In the genomic region with DNA sequence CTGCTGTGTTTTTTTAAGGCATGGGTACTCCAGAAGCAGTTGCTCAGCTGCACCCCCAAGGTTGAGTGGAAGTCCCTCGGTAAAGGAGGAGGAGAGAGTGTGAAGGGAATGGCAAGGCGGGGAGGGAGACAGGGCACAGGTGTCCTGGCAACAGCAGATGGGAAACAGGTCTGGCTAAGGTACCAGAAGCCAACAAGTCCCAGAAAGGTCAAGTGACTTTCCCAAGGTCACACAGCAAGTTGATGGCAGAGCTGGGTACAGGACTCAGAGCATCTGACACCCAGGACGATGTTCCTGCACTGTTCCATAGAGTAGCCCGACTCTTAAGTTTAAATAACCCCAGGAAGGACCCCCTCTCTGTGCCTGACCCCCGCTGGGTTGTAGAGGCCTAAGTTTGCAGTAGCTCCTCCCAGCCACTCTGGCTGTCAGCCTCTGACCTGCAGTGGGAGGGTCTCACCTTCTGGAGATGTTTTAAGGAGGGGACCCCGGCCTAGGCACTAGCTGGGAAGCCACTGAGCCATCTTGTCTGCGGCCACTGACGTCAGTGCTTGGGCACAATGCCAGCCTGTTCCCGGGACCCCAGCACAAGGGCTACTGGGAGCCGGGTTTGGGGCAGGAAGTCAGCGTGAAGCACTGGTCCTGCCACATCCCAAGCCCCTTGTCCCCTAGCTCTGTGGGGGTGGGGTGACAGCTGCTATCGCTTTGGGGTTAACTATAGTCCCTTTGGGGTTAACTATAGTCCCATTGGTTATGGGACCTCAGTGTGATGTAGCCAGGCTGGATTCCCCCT, we compare ENCODE assay signal across 16 cellular contexts. TPM values are rescaled to one million over a fixed set of nuclear protein-coding genes. Genes with fewer than 3 reads are reported as not detected.
A peak's percentile ranks its signal among the peaks of the same experiment; 100 is the strongest.
DNase-seq lines count a peak whose midpoint lies in the region; ATAC-seq and TF ChIP-seq lines count a peak whose summit lies in the region.
"Had no signal": no experiment of that assay in that cellular context is flagged by ENCODE, and none has a peak within 500 bp of the region (broad histone marks: within the 10 kb centered on the region; RNA-seq: fewer than 3 reads in every experiment).

No MANE protein-coding gene starts in this region.

- ATAC-seq in activated CD8-positive, alpha-beta T cell treated with anti-CD3 and anti-CD28 coated beads, Interleukin-2, amount 10 ng/mL, durations not matched to agents 7 days and 5 days, result no peak
- no peak for ATAC-seq in HG03108 (IDR thresholded peaks at IDR 0.05; ENCODE audit: unreplicated experiment)
- ATAC-seq in HG02884 (IDR thresholded peaks at IDR 0.05; ENCODE audit: unreplicated experiment), result no peak
- no peak for ATAC-seq in HG02759 (IDR thresholded peaks at IDR 0.05; ENCODE audit: unreplicated experiment)

- peaks cover 88% of the 10 kb centered on the region for H3K4me1 Mint-ChIP-seq in activated CD8-positive, alpha-beta T cell treated with anti-CD3 and anti-CD28 coated beads, Interleukin-2, amount 10 ng/mL, durations not matched to agents 7 days and 5 days (ENCODE audit: low read depth)

- peaks cover 95% of the 10 kb centered on the region for H3K79me2 ChIP-seq in DOHH2 (ENCODE audit: control insufficient read depth, low read length)

- H3K4me3 ChIP-seq in DOHH2 (ENCODE audit: low read length) (peak overlapping the region; percentile 98), mesenchymal stem cell (ENCODE audit: insufficient read depth in 1 of 2, low read depth in 1 of 2, low read length in 2 of 2) (no peak overlapping the region)
- H3K4me3 ChIP-seq: thoracic aorta had no signal

- peaks cover 23% of the 10 kb centered on the region for H3K79me1 ChIP-seq in mesenchymal stem cell (replicated peaks; ENCODE audit: low read length, poor library complexity, severe bottlenecking)

- no peaks in the 10 kb centered on the region for H3K9me3 ChIP-seq in DOHH2 (ENCODE audit: control insufficient read depth, insufficient read depth, low read length)
- H3K9me3 ChIP-seq in mesenchymal stem cell (ENCODE audit: control insufficient read depth, low read length), result no peaks in the 10 kb centered on the region
- H3K9me3 ChIP-seq: SK-N-SH, thoracic aorta had no signal

- H3K36me3 Mint-ChIP-seq in activated CD8-positive, alpha-beta T cell treated with anti-CD3 and anti-CD28 coated beads, Interleukin-2, amount 10 ng/mL, durations not matched to agents 7 days and 5 days (ENCODE audit: low read depth), result peaks cover 63% of the 10 kb centered on the region

- no peak overlapping the region for H2BK12ac ChIP-seq in mesenchymal stem cell (ENCODE audit: low read length in 2 of 2)

- H3K9me3 Mint-ChIP-seq in activated CD8-positive, alpha-beta T cell treated with anti-CD3 and anti-CD28 coated beads, Interleukin-2, amount 10 ng/mL, durations not matched to agents 7 days and 5 days (ENCODE audit: insufficient read depth), result no peaks in the 10 kb centered on the region

- peak overlapping the region; percentile 71 for H2AK5ac ChIP-seq in mesenchymal stem cell (ENCODE audit: low read length, severe bottlenecking)

- H3K9me2 ChIP-seq in DOHH2 (replicated peaks; ENCODE audit: control insufficient read depth, low read length), result no peaks in the 10 kb centered on the region
- H3K9me2 ChIP-seq: SK-N-SH had no signal

- H3K4me3 Mint-ChIP-seq in activated CD8-positive, alpha-beta T cell treated with anti-CD3 and anti-CD28 coated beads, Interleukin-2, amount 10 ng/mL, durations not matched to agents 7 days and 5 days, result peak overlapping the region; percentile 19

- peaks cover 44% of the 10 kb centered on the region for H3F3A ChIP-seq in DOHH2 (ENCODE audit: control insufficient read depth, insufficient read depth)

- peaks cover 81% of the 10 kb centered on the region for H3K36me3 ChIP-seq in DOHH2 (ENCODE audit: control insufficient read depth, low read length)
- H3K36me3 ChIP-seq in mesenchymal stem cell (ENCODE audit: control insufficient read depth in 1 of 2, insufficient read depth in 2 of 2, low read depth in 1 of 2, low read length in 2 of 2), result peaks cover 0 to 14% of the 10 kb centered on the region in 2 experiments
- H3K36me3 ChIP-seq: thoracic aorta had no signal

- DNase-seq in activated CD8-positive, alpha-beta T cell treated with anti-CD3 and anti-CD28 coated beads, Interleukin-2, amount 10 ng/mL, durations not matched to agents 7 days and 5 days, result no peak
- DNase-seq in mesenchymal stem cell (no peak), NCI-H1417 (lab: John Stamatoyannopoulos, UW) (no peak)
- DNase-seq: cortex of kidney; kidney; NCI-H1436 treated with DMSO at 0.1 percent for 48 hours; NCI-H82; SK-N-SH; stimulated activated CD4-positive, alpha-beta T cell treated with anti-CD3 and anti-CD28 coated beads, Interleukin-4, amount 100 ng/mL, for 4 hours had no signal

- H4K8ac ChIP-seq in mesenchymal stem cell (ENCODE audit: low read length), result no peak overlapping the region

- no peak overlapping the region for H4K91ac ChIP-seq in mesenchymal stem cell (ENCODE audit: low read length)

- H3K18ac ChIP-seq in mesenchymal stem cell (ENCODE audit: low read depth in 1 of 2, low read length in 2 of 2), result no peak overlapping the region

- no peaks in the 10 kb centered on the region for H3K27me3 Mint-ChIP-seq in activated CD8-positive, alpha-beta T cell treated with anti-CD3 and anti-CD28 coated beads, Interleukin-2, amount 10 ng/mL, durations not matched to agents 7 days and 5 days (ENCODE audit: low read depth)

- no peak overlapping the region for H3K23ac ChIP-seq in mesenchymal stem cell (ENCODE audit: low read length in 2 of 2)

- peak overlapping the region; percentile 82 for H3K27ac Mint-ChIP-seq in activated CD8-positive, alpha-beta T cell treated with anti-CD3 and anti-CD28 coated beads, Interleukin-2, amount 10 ng/mL, durations not matched to agents 7 days and 5 days

- H3K4me1 ChIP-seq in DOHH2 (ENCODE audit: control insufficient read depth, low read length) (peaks cover 94% of the 10 kb centered on the region), mesenchymal stem cell (ENCODE audit: control insufficient read depth, insufficient read depth, low read depth, low read length) (peaks cover 63% of the 10 kb centered on the region)

- POLR2A ChIA-PET in activated CD8-positive, alpha-beta T cell treated with anti-CD3 and anti-CD28 coated beads, Interleukin-2, amount 10 ng/mL, durations not matched to agents 7 days and 5 days (lab: Charles Lee), result interaction anchor here (1.0 to 20.1 kb wide), 3 partner anchors 12 to 51 kb away, joined by 3 to 670 read pairs (median 3); a partner anchor contains a TSS

- H2BK5ac ChIP-seq in mesenchymal stem cell (ENCODE audit: low read depth, low read length, poor library complexity, severe bottlenecking), result no peak overlapping the region

- H3K4me2 ChIP-seq in DOHH2 (ENCODE audit: low read length), result peak overlapping the region; percentile 100
- no peak overlapping the region for H3K4me2 ChIP-seq in mesenchymal stem cell (ENCODE audit: low read length, poor library complexity, severe bottlenecking)
- H3K4me2 ChIP-seq: SK-N-SH had no signal

- H3K27ac ChIP-seq in 22Rv1 (peak overlapping the region; percentile 77; the same call in 1 of the 2 replicates), DOHH2 (ENCODE audit: low read depth, low read length) (peak overlapping the region; percentile 99), mesenchymal stem cell (ENCODE audit: low read length, poor library complexity, severe bottlenecking) (no peak overlapping the region)
- H3K27ac ChIP-seq: thoracic aorta had no signal

- H3K14ac ChIP-seq in mesenchymal stem cell (ENCODE audit: low read length in 2 of 2), result no peak overlapping the region

- no peak overlapping the region for H2BK120ac ChIP-seq in mesenchymal stem cell (ENCODE audit: low read depth, low read length)

- H4K20me1 ChIP-seq in DOHH2 (ENCODE audit: control insufficient read depth, insufficient read depth, low read depth, low read length), result peaks cover 34% of the 10 kb centered on the region

- H2AFZ ChIP-seq in mesenchymal stem cell (ENCODE audit: low read depth, low read length), result no peak overlapping the region

- H3K9ac ChIP-seq in mesenchymal stem cell (ENCODE audit: low read length), result peak overlapping the region; percentile 78
- H3K9ac ChIP-seq: SK-N-SH had no signal

- H3K27me3 ChIP-seq in DOHH2 (ENCODE audit: control insufficient read depth, low read length), result no peaks in the 10 kb centered on the region
- no peaks in the 10 kb centered on the region for H3K27me3 ChIP-seq in mesenchymal stem cell (ENCODE audit: control insufficient read depth in 1 of 2, insufficient read depth in 1 of 2, low read length in 2 of 2)

- WGBS in mesenchymal stem cell, result 94% methylated on average over 11 of the region's 12 CpGs

- H3K4ac ChIP-seq in mesenchymal stem cell (ENCODE audit: low read depth in 1 of 2, low read length in 2 of 2), result no peak overlapping the region

- CTCF ChIA-PET in activated CD8-positive, alpha-beta T cell treated with anti-CD3 and anti-CD28 coated beads, Interleukin-2, amount 10 ng/mL, durations not matched to agents 7 days and 5 days (lab: Charles Lee), result interaction anchor here (0.5 to 25.5 kb wide), 12 partner anchors 12 to 171 kb away, joined by 3 to 1683 read pairs (median 8); a partner anchor contains a TSS

- no peak overlapping the region for H2BK15ac ChIP-seq in mesenchymal stem cell (ENCODE audit: low read depth, poor library complexity, severe bottlenecking)

- TF ChIP-seq CTCF in 22Rv1 (IDR thresholded peaks at IDR 0.05) (no peak), DOHH2 (IDR thresholded peaks at IDR 0.05; ENCODE audit: low read depth, low read length, poor library complexity, severe bottlenecking) (no peak)

RNA-seq across cellular contexts. Expression of a gene that starts 10.5 kb away (rescaled TPM):
- 100 to 1,000 TPM; 314 to 330 TPM for total RNA-seq in activated CD8-positive, alpha-beta T cell treated with anti-CD3 and anti-CD28 coated beads, Interleukin-2, amount 10 ng/mL, durations not matched to agents 7 days and 5 days
- 35.8 TPM for polyA plus RNA-seq in mesenchymal stem cell (2013, experiment 1 of 2)
- polyA plus RNA-seq in mesenchymal stem cell (2013, experiment 2 of 2), result 38.5 TPM

RNA-seq across cellular contexts. Expression of a gene that starts 20.2 kb away (rescaled TPM):
- 1 to 10 TPM in 1 of 2 experiments, under 1 TPM in 1; 0.47 to 1.0 TPM for total RNA-seq in activated CD8-positive, alpha-beta T cell treated with anti-CD3 and anti-CD28 coated beads, Interleukin-2, amount 10 ng/mL, durations not matched to agents 7 days and 5 days
- polyA plus RNA-seq in mesenchymal stem cell (2013, experiment 1 of 2), result not detected
- not detected for polyA plus RNA-seq in mesenchymal stem cell (2013, experiment 2 of 2)
- total RNA-seq: kidney, omental fat pad, thoracic aorta had no signal

RNA-seq across cellular contexts. Expression of a gene that starts 34.0 kb away (rescaled TPM):
- total RNA-seq in activated CD8-positive, alpha-beta T cell treated with anti-CD3 and anti-CD28 coated beads, Interleukin-2, amount 10 ng/mL, durations not matched to agents 7 days and 5 days, result not detected
- polyA plus RNA-seq in mesenchymal stem cell (2013, experiment 1 of 2), result not detected
- not detected for polyA plus RNA-seq in mesenchymal stem cell (2013, experiment 2 of 2)
- total RNA-seq: kidney, omental fat pad, thoracic aorta had no signal
- polyA plus RNA-seq: SK-N-SH had no signal

RNA-seq across cellular contexts. Expression of a gene that starts 43.8 kb away (rescaled TPM):
- total RNA-seq in activated CD8-positive, alpha-beta T cell treated with anti-CD3 and anti-CD28 coated beads, Interleukin-2, amount 10 ng/mL, durations not matched to agents 7 days and 5 days, result not detected
- not detected for polyA plus RNA-seq in mesenchymal stem cell (2013, experiment 1 of 2)
- not detected for polyA plus RNA-seq in mesenchymal stem cell (2013, experiment 2 of 2)
- total RNA-seq: kidney, thoracic aorta had no signal
- polyA plus RNA-seq: SK-N-SH had no signal

RNA-seq across cellular contexts. Expression of a gene that starts 50.5 kb away (rescaled TPM):
- 10 to 100 TPM; 56.9 to 58.0 TPM for total RNA-seq in activated CD8-positive, alpha-beta T cell treated with anti-CD3 and anti-CD28 coated beads, Interleukin-2, amount 10 ng/mL, durations not matched to agents 7 days and 5 days
- polyA plus RNA-seq in mesenchymal stem cell (2013, experiment 1 of 2), result 15.0 TPM
- polyA plus RNA-seq in mesenchymal stem cell (2013, experiment 2 of 2), result 14.2 TPM
